25 cellular contexts compared by ENCODE assay signal in the genomic region with DNA sequence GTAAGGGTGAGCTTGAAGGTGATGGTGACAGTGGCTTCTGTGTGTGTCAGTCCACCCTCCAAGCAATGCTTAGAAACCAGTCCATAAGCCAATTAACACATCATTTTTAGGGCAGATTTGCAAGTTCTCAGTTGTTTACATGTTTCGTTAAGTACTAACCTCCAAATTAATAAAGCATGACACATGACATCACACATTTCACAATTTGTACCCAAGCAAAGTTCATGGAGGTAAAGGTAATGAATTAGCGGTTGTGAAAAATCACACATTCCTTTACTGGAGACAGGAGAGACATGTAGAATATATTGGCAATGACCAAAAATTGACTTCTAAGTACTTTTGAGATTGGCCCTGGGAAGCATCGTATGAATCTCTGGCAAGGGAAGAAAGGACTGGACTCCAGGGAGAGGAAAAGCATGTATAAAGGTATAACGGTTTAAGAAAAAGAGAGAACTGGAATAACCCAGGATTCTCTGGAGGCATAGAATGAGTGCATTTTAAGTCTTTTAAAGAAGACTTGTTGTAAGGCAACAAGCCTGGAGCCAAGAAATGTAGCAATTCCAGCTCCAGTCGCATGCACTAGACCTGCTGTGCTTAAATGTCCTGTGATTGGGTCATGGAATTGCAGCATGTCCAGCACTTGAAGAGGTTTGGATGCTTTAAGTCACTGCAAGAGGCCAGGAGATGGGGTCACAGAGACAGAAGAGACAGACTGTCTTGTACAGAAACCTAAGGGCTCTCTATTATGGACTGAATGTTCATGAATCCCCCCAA. TPM values are rescaled to one million over a fixed set of nuclear protein-coding genes. Genes with fewer than 3 reads are reported as not detected.
DNase-seq lines count a peak whose midpoint lies in the region; ATAC-seq, FAIRE-seq and TF ChIP-seq lines count a peak whose summit lies in the region.
"Had no signal": no experiment of that assay in that cellular context is flagged by ENCODE, and none has a peak within 500 bp of the region (broad histone marks: within the 10 kb centered on the region; RNA-seq: fewer than 3 reads in every experiment).

No MANE protein-coding gene starts in this region.

- CTCF ChIA-PET in HepG2 (lab: Yijun Ruan, JAX; ENCODE audit: low intra/inter-chr PET ratio, low total read pairs), result no interaction called here

- H3K36me3 ChIP-seq in liver (ENCODE audit: control insufficient read depth in 4 of 4, insufficient read depth in 3 of 4, low read depth in 1 of 4, low read length in 3 of 4), result no peaks in the 10 kb centered on the region
- no peaks in the 10 kb centered on the region for H3K36me3 ChIP-seq in HepG2 (replicated peaks in 1 of 2; ENCODE audit: control insufficient read depth in 1 of 2, insufficient read depth in 2 of 2, low read length in 2 of 2)
- peaks cover 0 to 21% of the 10 kb centered on the region in 2 donors for H3K36me3 ChIP-seq in gastroesophageal sphincter
- H3K36me3 ChIP-seq in mesenchymal stem cell (ENCODE audit: control insufficient read depth in 1 of 2, insufficient read depth in 2 of 2, low read depth in 1 of 2, low read length in 2 of 2), result peaks cover 0 to 16% of the 10 kb centered on the region in 2 experiments
- H3K36me3 ChIP-seq in hepatocyte (replicated peaks; ENCODE audit: insufficient read depth, low read depth), result no peaks in the 10 kb centered on the region
- H3K36me3 ChIP-seq: BLaER1 had no signal

- H3K27ac ChIP-seq in liver (ENCODE audit: low read depth in 1 of 2, low read length in 2 of 2) (peak overlapping the region in 1 of 2 donors; percentile 44), HepG2 (ENCODE audit: extremely low read length, insufficient read depth, low read length) (no peak overlapping the region), gastroesophageal sphincter (no peak overlapping the region), mesenchymal stem cell (ENCODE audit: low read length, poor library complexity, severe bottlenecking) (no peak overlapping the region), hepatocyte (no peak overlapping the region)
- H3K27ac ChIP-seq: 22Rv1, BLaER1, C4-2B had no signal

- TF ChIP-seq POLR2A in HepG2 (IDR thresholded peaks at IDR 0.05; ENCODE audit: insufficient read depth in 1 of 2, low read depth in 2 of 2, low read length in 2 of 2) (no peak), gastroesophageal sphincter (IDR thresholded peaks at IDR 0.05) (no peak)

- no peak overlapping the region for H3K4me3 ChIP-seq in liver (ENCODE audit: low read depth in 1 of 3, low read length in 3 of 3)
- H3K4me3 ChIP-seq in HepG2 (replicated peaks in 1 of 3; ENCODE audit: insufficient read depth in 1 of 3, low read depth in 2 of 3, low read length in 3 of 3), result no peak overlapping the region
- no peak overlapping the region for H3K4me3 ChIP-seq in gastroesophageal sphincter
- H3K4me3 ChIP-seq in mesenchymal stem cell (ENCODE audit: insufficient read depth in 1 of 2, low read depth in 1 of 2, low read length in 2 of 2), result no peak overlapping the region
- no peak overlapping the region for H3K4me3 ChIP-seq in hepatocyte
- H3K4me3 ChIP-seq: BLaER1, GM12878, GM23338 had no signal

- DNase-seq in HepG2 (ENCODE audit: low spot score) (no peak), mesenchymal stem cell (peak; percentile 37), hepatocyte (ENCODE audit: low spot score) (no peak), frontal cortex (ENCODE audit: low spot score in 2 of 2) (no peak)
- no peak for DNase-seq in stimulated activated CD4-positive, alpha-beta T cell treated with anti-CD3 and anti-CD28 coated beads, Interleukin-4, amount 100 ng/mL, for 4 hours
- no peak for DNase-seq in effector CD8-positive, alpha-beta T cell (lab: John Stamatoyannopoulos, UW)
- DNase-seq: Caco-2; CD4-positive, CD25-positive, alpha-beta regulatory T cell; CD8-positive, alpha-beta T cell; DMS 273 treated with DMSO at 0.1 percent for 48 hours; DMS79; EL; GDM1; H9 had no signal

- H4K8ac ChIP-seq in mesenchymal stem cell (ENCODE audit: low read length), result no peak overlapping the region

- no peaks in the 10 kb centered on the region for H3K9me2 ChIP-seq in hepatocyte (replicated peaks; ENCODE audit: insufficient read depth)

- H3K79me2 ChIP-seq in HepG2 (ENCODE audit: insufficient read depth, low read length) (no peaks in the 10 kb centered on the region), hepatocyte (peaks cover 59% of the 10 kb centered on the region)

- H2BK15ac ChIP-seq in mesenchymal stem cell (ENCODE audit: low read depth, poor library complexity, severe bottlenecking), result no peak overlapping the region

- ATAC-seq in HepG2, result no peak
- ATAC-seq in gastroesophageal sphincter, result peak; percentile 58
- ATAC-seq: CD8-positive, alpha-beta T cell; GM12878; GM23338; HCT116 had no signal

- H4K91ac ChIP-seq in mesenchymal stem cell (ENCODE audit: low read length), result no peak overlapping the region

- no peak for TF ChIP-seq EP300 in HepG2 (IDR thresholded peaks at IDR 0.05; ENCODE audit: low read depth in 2 of 2, low read length in 2 of 2)
- TF ChIP-seq EP300 in HepG2 (CRISPR knock-in tag; IDR thresholded peaks at IDR 0.05; ENCODE audit: borderline replicate concordance), result no peak
- no peak for TF ChIP-seq EP300 in gastroesophageal sphincter (IDR thresholded peaks at IDR 0.05)

- H3K4ac ChIP-seq in mesenchymal stem cell (ENCODE audit: low read depth in 1 of 2, low read length in 2 of 2), result no peak overlapping the region

- intact Hi-C loops in HepG2 (cut with micrococcal nuclease; ENCODE audit: unreplicated experiment), result no loop called here

- peak overlapping the region; percentile 15 to 80 for H2BK12ac ChIP-seq in mesenchymal stem cell (ENCODE audit: low read length in 2 of 2)

- H2BK120ac ChIP-seq in mesenchymal stem cell (ENCODE audit: low read depth, low read length), result no peak overlapping the region

- H2AK5ac ChIP-seq in mesenchymal stem cell (ENCODE audit: low read length, severe bottlenecking), result no peak overlapping the region

- in situ Hi-C loops in HepG2 (cut with HindIII; ENCODE audit: extremely low pct_ligation_motif_present, low pct_unique_long_range_greater_than_20kb), result no loop called here

- no peak overlapping the region for H2BK5ac ChIP-seq in mesenchymal stem cell (ENCODE audit: low read depth, low read length, poor library complexity, severe bottlenecking)

- H3K9ac ChIP-seq in liver (ENCODE audit: low read depth in 1 of 2, low read length in 2 of 2), result no peak overlapping the region
- H3K9ac ChIP-seq in HepG2 (ENCODE audit: insufficient read depth, low read depth, low read length), result no peak overlapping the region
- no peak overlapping the region for H3K9ac ChIP-seq in mesenchymal stem cell (ENCODE audit: low read length)
- H3K9ac ChIP-seq: BLaER1 had no signal

- H3K14ac ChIP-seq in mesenchymal stem cell (ENCODE audit: low read length in 2 of 2), result no peak overlapping the region

- H3K79me1 ChIP-seq in mesenchymal stem cell (replicated peaks; ENCODE audit: low read length, poor library complexity, severe bottlenecking), result peaks cover 28% of the 10 kb centered on the region

- H3K4me1 ChIP-seq in liver (ENCODE audit: control insufficient read depth in 4 of 4, insufficient read depth in 4 of 4, low read length in 3 of 4) (peaks cover 5 to 30% (median 16%) of the 10 kb centered on the region in 4 donors), HepG2 (ENCODE audit: insufficient read depth, low read length) (peaks cover 23% of the 10 kb centered on the region), gastroesophageal sphincter (peaks cover 3 to 42% (median 16%) of the 10 kb centered on the region in 3 donors), mesenchymal stem cell (ENCODE audit: control insufficient read depth, insufficient read depth, low read depth, low read length) (peaks cover 18% of the 10 kb centered on the region), hepatocyte (ENCODE audit: insufficient read depth) (peaks cover 22% of the 10 kb centered on the region)

- WGBS in liver, result 70% methylated on average over 5 of the region's 5 CpGs
- WGBS in HepG2 (ENCODE audit: low lambda C conversion rate), result 74% methylated on average over 5 of the region's 5 CpGs
- WGBS in gastroesophageal sphincter (ENCODE audit: low coverage in 1 of 2), 2 donors, result 70 to 88% methylated on average over 4 to 5 of the region's 5 CpGs
- 96% methylated on average over 4 of the region's 5 CpGs for WGBS in mesenchymal stem cell
- 94% methylated on average over 5 of the region's 5 CpGs for WGBS in hepatocyte (ENCODE audit: low lambda C conversion rate, missing lambda C conversion rate)

- no peaks in the 10 kb centered on the region for H3K9me3 ChIP-seq in liver (ENCODE audit: control insufficient read depth in 4 of 4, low read length in 3 of 4)
- no peaks in the 10 kb centered on the region for H3K9me3 ChIP-seq in HepG2 (ENCODE audit: low read length)
- H3K9me3 ChIP-seq in gastroesophageal sphincter, result no peaks in the 10 kb centered on the region
- H3K9me3 ChIP-seq in mesenchymal stem cell (ENCODE audit: control insufficient read depth, low read length), result no peaks in the 10 kb centered on the region
- no peaks in the 10 kb centered on the region for H3K9me3 ChIP-seq in hepatocyte (ENCODE audit: low read depth)
- H3K9me3 ChIP-seq: BLaER1, Caco-2 had no signal

- no peak overlapping the region for H3K23ac ChIP-seq in mesenchymal stem cell (ENCODE audit: low read length in 2 of 2)

- H2AFZ ChIP-seq in HepG2 (ENCODE audit: low read length), result no peak overlapping the region
- H2AFZ ChIP-seq in mesenchymal stem cell (ENCODE audit: low read depth, low read length), result no peak overlapping the region
- no peak overlapping the region for H2AFZ ChIP-seq in hepatocyte
- H2AFZ ChIP-seq: GM23338 had no signal

- no peak for TF ChIP-seq CTCF in liver (IDR thresholded peaks at IDR 0.05; ENCODE audit: low read depth, low read length, missing input control)
- no peak for TF ChIP-seq CTCF in HepG2 (CRISPR knock-in tag; IDR thresholded peaks at IDR 0.05)
- TF ChIP-seq CTCF in gastroesophageal sphincter (IDR thresholded peaks at IDR 0.05), result no peak
- no peak for TF ChIP-seq CTCF in hepatocyte (IDR thresholded peaks at IDR 0.05; ENCODE audit: poor library complexity)

- BruUV-seq in HepG2 (replicated peaks; lab: Mats Ljungman, UMichigan), result no TSS peak

- H3K18ac ChIP-seq in mesenchymal stem cell (ENCODE audit: low read depth in 1 of 2, low read length in 2 of 2), result no peak overlapping the region

- no peaks in the 10 kb centered on the region for H4K20me1 ChIP-seq in HepG2 (ENCODE audit: insufficient read depth, low read length)
- peaks cover 26% of the 10 kb centered on the region for H4K20me1 ChIP-seq in hepatocyte (ENCODE audit: insufficient read depth, poor library complexity, severe bottlenecking)
- H4K20me1 ChIP-seq: BLaER1 had no signal

- FAIRE-seq in HepG2 (lab: Jason Lieb, UNC), result no peak
- no peak for FAIRE-seq in frontal cortex (lab: Jason Lieb, UNC)
- FAIRE-seq: A204.1, D721Med, GM12878, GM19239 had no signal

- TF ChIP-seq RAD21 in liver (IDR thresholded peaks at IDR 0.05), result no peak
- no peak for TF ChIP-seq RAD21 in HepG2 (CRISPR knock-in tag; IDR thresholded peaks at IDR 0.05)

- POLR2A ChIA-PET in HepG2 (lab: Yijun Ruan, JAX), result no interaction called here

- no peaks in the 10 kb centered on the region for H3K27me3 ChIP-seq in liver (ENCODE audit: control insufficient read depth in 4 of 4, insufficient read depth in 4 of 4, low read length in 3 of 4)
- no peaks in the 10 kb centered on the region for H3K27me3 ChIP-seq in HepG2 (ENCODE audit: control insufficient read depth in 1 of 2, insufficient read depth in 2 of 2, low read length in 2 of 2)
- no peaks in the 10 kb centered on the region for H3K27me3 ChIP-seq in gastroesophageal sphincter
- no peaks in the 10 kb centered on the region for H3K27me3 ChIP-seq in mesenchymal stem cell (ENCODE audit: control insufficient read depth in 1 of 2, insufficient read depth in 1 of 2, low read length in 2 of 2)
- no peaks in the 10 kb centered on the region for H3K27me3 ChIP-seq in hepatocyte
- H3K27me3 ChIP-seq: BLaER1 had no signal

- H3K4me2 ChIP-seq in HepG2 (ENCODE audit: low read depth, low read length), result no peak overlapping the region
- H3K4me2 ChIP-seq in mesenchymal stem cell (ENCODE audit: low read length, poor library complexity, severe bottlenecking), result no peak overlapping the region
- H3K4me2 ChIP-seq in hepatocyte, result no peak overlapping the region
- H3K4me2 ChIP-seq: BLaER1, GM23338 had no signal

RNA-seq across cellular contexts. Expression of a gene that starts 34.1 kb away (rescaled TPM):
- total RNA-seq in liver (10 to 100 TPM; 13.4 to 15.5 TPM), HepG2 (2016; rRNA removed; fragmentation: Illumina TruSeq; extraction: Trizol) (4.2 and 7.0 TPM in 2 replicates), gastroesophageal sphincter (10 to 100 TPM; 31.2 to 59.2 (median 44.4) TPM), hepatocyte (82.1 and 84.1 TPM in 2 replicates), frontal cortex (1,036 TPM)
- polyA plus RNA-seq in liver (1 to 10 TPM; 3.4 to 4.4 TPM), HepG2 (2011; rRNA removed) (2.1 and 2.9 TPM in 2 replicates), hepatocyte (24.4 and 32.0 TPM in 2 replicates)
- 1.8 and 2.6 TPM in 2 replicates for total RNA-seq in HepG2 (2016; cell fraction: cytosol; rRNA removed; fragmentation: Illumina TruSeq; extraction: Trizol; ENCODE audit: low read depth)
- total RNA-seq in HepG2 (2016; cell fraction: insoluble cytoplasmic fraction; rRNA removed; fragmentation: Illumina TruSeq; extraction: Trizol), result 3.7 and 4.1 TPM in 2 replicates
- total RNA-seq in HepG2 (2016; cell fraction: membrane; rRNA removed; fragmentation: Illumina TruSeq; extraction: Trizol), result 1.2 and 1.3 TPM in 2 replicates
- total RNA-seq in HepG2 (2016; cell fraction: nucleus; rRNA removed; fragmentation: Illumina TruSeq; extraction: Trizol), result 5.2 and 6.5 TPM in 2 replicates
- polyA plus RNA-seq in HepG2 (2011; cell fraction: cytosol; rRNA removed), result 2.1 and 2.4 TPM in 2 replicates
- 2.8 and 4.0 TPM in 2 replicates for polyA plus RNA-seq in HepG2 (2011; cell fraction: nucleus; rRNA removed)
- 1.9 and 2.8 TPM in 2 replicates for polyA plus RNA-seq in HepG2 (2012)
- 0.27 and 0.29 TPM in 2 replicates for polyA plus RNA-seq in HepG2 (2016; cell fraction: cytosol; fragmentation: Illumina TruSeq; extraction: Trizol; ENCODE audit: low read depth)
- 2.8 and 2.9 TPM in 2 replicates for polyA plus RNA-seq in HepG2 (2016; cell fraction: insoluble cytoplasmic fraction; fragmentation: Illumina TruSeq; extraction: Trizol; ENCODE audit: low read depth)
- 0.50 and 0.55 TPM in 2 replicates for polyA plus RNA-seq in HepG2 (2016; cell fraction: membrane; fragmentation: Illumina TruSeq; extraction: Trizol; ENCODE audit: low read depth)
- polyA plus RNA-seq in HepG2 (2016; cell fraction: nucleus; fragmentation: Illumina TruSeq; extraction: Trizol; ENCODE audit: insufficient read depth, low read depth), result 2.9 and 3.5 TPM in 2 replicates
- 10.3 and 18.9 TPM in 2 replicates for polyA minus RNA-seq in HepG2 (2011; rRNA and poly(A)+ RNA removed; ENCODE audit: low replicate concordance)
- 4.3 and 6.3 TPM in 2 replicates for polyA minus RNA-seq in HepG2 (2011; cell fraction: cytosol; rRNA and poly(A)+ RNA removed)
- 10.4 and 12.2 TPM in 2 replicates for polyA minus RNA-seq in HepG2 (2011; cell fraction: nucleus; rRNA and poly(A)+ RNA removed)
- polyA plus RNA-seq in mesenchymal stem cell (2013, experiment 1 of 2), result 18.0 TPM
- polyA plus RNA-seq in mesenchymal stem cell (2013, experiment 2 of 2), result 18.0 TPM

Comparison
In these comparisons a context has a peak if more than half of its experiments do, and no peak if none do; other contexts are left out.
1. RNA of a gene that starts 34.1 kb away (total RNA-seq): 1,036 TPM in frontal cortex (single experiment); 82.1 to 84.1 TPM in hepatocyte, 31.2 to 59.2 TPM in gastroesophageal sphincter, 13.4 to 15.5 TPM in liver and 1.2 to 7.0 TPM in HepG2; every median in the first group is over 10 times any median in the second.